In the genomic region with DNA sequence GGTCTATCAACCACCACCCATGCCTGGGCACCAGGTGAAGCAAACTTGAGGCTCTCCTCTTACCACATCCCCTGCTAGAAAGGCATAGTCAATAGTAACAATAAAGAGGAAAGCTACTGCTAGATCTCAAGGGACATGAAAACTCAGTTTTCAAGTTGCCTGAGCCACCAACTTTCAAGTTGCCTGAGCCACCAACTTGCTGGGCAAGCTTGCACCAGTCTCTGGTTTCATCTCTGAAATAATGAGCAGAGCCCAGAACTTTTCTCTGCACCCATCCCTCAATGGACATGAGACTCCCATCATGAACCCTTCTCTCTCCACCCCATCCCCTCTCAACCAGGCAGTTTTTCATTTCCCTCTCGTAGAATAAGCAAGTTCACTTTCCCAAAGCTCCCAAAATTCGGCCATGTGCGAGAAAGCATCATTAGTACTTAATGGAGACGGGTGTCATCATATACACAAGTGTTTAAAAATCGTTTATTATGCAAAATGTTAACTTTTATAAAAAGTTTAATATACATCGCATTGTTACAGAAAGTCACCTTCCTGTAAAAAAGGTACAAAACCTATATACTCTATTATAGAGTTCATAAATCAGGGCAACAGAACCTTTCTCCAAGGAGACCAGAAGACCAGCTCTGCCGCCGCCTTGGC, we compare ENCODE assay signal across 8 cellular contexts. TPM values are rescaled to one million over a fixed set of nuclear protein-coding genes. Genes with fewer than 3 reads are reported as not detected.
DNase-seq lines count a peak whose midpoint lies in the region; ATAC-seq, FAIRE-seq and TF ChIP-seq lines count a peak whose summit lies in the region.

No MANE protein-coding gene starts in this region.

- DNase-seq in fibroblast of lung (ENCODE audit: low read depth in 2 of 2) (no peak), retinal pigment epithelial cell (ENCODE audit: low read depth) (no peak), frontal cortex (ENCODE audit: low spot score in 2 of 2) (no peak), T-helper 9 cell (no peak), T1000 (lab: John Stamatoyannopoulos, UW) (no peak)

- H3K9me3 ChIP-seq in SU-DHL-6 (ENCODE audit: insufficient read depth, low read length) (no peaks in the 10 kb centered on the region), fibroblast of lung (ENCODE audit: control insufficient read depth, insufficient read depth, low read depth, low read length) (no peaks in the 10 kb centered on the region)

- TF ChIP-seq CTCF in SU-DHL-6 (IDR thresholded peaks at IDR 0.05; ENCODE audit: insufficient read depth, low read length, poor library complexity, severe bottlenecking) (no peak), fibroblast of lung (conservative IDR thresholded peaks at IDR 0.05 in 1 of 2, IDR thresholded peaks at IDR 0.05 in 1 of 2; ENCODE audit: low read depth in 1 of 2, low read length in 2 of 2) (no peak), retinal pigment epithelial cell (conservative IDR thresholded peaks at IDR 0.05; ENCODE audit: low read depth, low read length) (no peak)

- H3K79me2 ChIP-seq in SU-DHL-6 (ENCODE audit: insufficient read depth, low read length) (peaks cover 9% of the 10 kb centered on the region), fibroblast of lung (ENCODE audit: control insufficient read depth, insufficient read depth, low read length) (peaks cover 14% of the 10 kb centered on the region)

- H3K27ac ChIP-seq in SU-DHL-6 (ENCODE audit: low read depth, low read length): peak overlapping the region; percentile 86
- H3K27ac ChIP-seq in fibroblast of lung (ENCODE audit: insufficient read depth, low read length): peak overlapping the region; percentile 98

- H3F3A ChIP-seq in SU-DHL-6 (ENCODE audit: insufficient read depth): peaks cover 45% of the 10 kb centered on the region

- H3K4me1 ChIP-seq in fibroblast of lung (ENCODE audit: control insufficient read depth, extremely low read depth, insufficient read depth, low read length): peaks cover 38% of the 10 kb centered on the region

- H3K4me2 ChIP-seq in SU-DHL-6 (ENCODE audit: low read depth, low read length, poor library complexity, severe bottlenecking) (peak overlapping the region; percentile 82), fibroblast of lung (ENCODE audit: extremely low read depth, insufficient read depth, low read length) (peak overlapping the region; percentile 87)

- FAIRE-seq in frontal cortex (lab: Jason Lieb, UNC): no peak

- H3K4me3 ChIP-seq in GM08714 (ENCODE audit: low read length): peak overlapping the region; percentile 69
- peak overlapping the region; percentile 84 for H3K4me3 ChIP-seq in SU-DHL-6 (ENCODE audit: insufficient read depth, low read length, poor library complexity, severe bottlenecking)
- H3K4me3 ChIP-seq in fibroblast of lung (replicated peaks in 1 of 4; ENCODE audit: control extremely low read depth in 1 of 4, insufficient read depth in 1 of 4, low read depth in 3 of 4, low read length in 4 of 4): peak overlapping the region; percentile 76 to 92 (median 84)
- H3K4me3 ChIP-seq in retinal pigment epithelial cell (ENCODE audit: low read length): peak overlapping the region; percentile 99

- H3K27me3 ChIP-seq in SU-DHL-6 (ENCODE audit: low read length) (no peaks in the 10 kb centered on the region), fibroblast of lung (ENCODE audit: control insufficient read depth, insufficient read depth, low read length) (no peaks in the 10 kb centered on the region)

- H3K36me3 ChIP-seq in SU-DHL-6 (ENCODE audit: low read length): no peaks in the 10 kb centered on the region
- H3K36me3 ChIP-seq in fibroblast of lung (ENCODE audit: control insufficient read depth, insufficient read depth, low read length): no peaks in the 10 kb centered on the region

- H4K20me1 ChIP-seq in SU-DHL-6 (ENCODE audit: low read depth, low read length) (no peaks in the 10 kb centered on the region), fibroblast of lung (ENCODE audit: control insufficient read depth, extremely low read depth, insufficient read depth, low read length) (no peaks in the 10 kb centered on the region)

- no peak overlapping the region for H2AFZ ChIP-seq in SU-DHL-6 (ENCODE audit: low read depth, low read length, severe bottlenecking)
- no peak overlapping the region for H2AFZ ChIP-seq in fibroblast of lung (ENCODE audit: low read length)

- H3K9ac ChIP-seq in SU-DHL-6 (ENCODE audit: low read length): peak overlapping the region; percentile 88
- peak overlapping the region; percentile 94 for H3K9ac ChIP-seq in fibroblast of lung (ENCODE audit: insufficient read depth, low read length)

- ATAC-seq in GM21360 (IDR thresholded peaks at IDR 0.05; ENCODE audit: unreplicated experiment): no peak

- no peaks in the 10 kb centered on the region for H3K9me2 ChIP-seq in SU-DHL-6 (replicated peaks; ENCODE audit: insufficient read depth, low read length)

RNA-seq across cellular contexts. Expression of a gene that starts 1.7 kb away (rescaled TPM):
- total RNA-seq in fibroblast of lung (9.9 and 42.9 TPM in 2 replicates), frontal cortex (22.4 TPM)
- polyA plus RNA-seq in fibroblast of lung: 23.0 and 35.2 TPM in 2 replicates
- 28.8 and 44.1 TPM in 2 replicates for polyA plus RNA-seq in fibroblast of lung (2012)
- polyA minus RNA-seq in fibroblast of lung (ENCODE audit: low replicate concordance): 21.5 and 54.2 TPM in 2 replicates

RNA-seq across cellular contexts. Expression of a gene that starts 26.6 kb away (rescaled TPM):
- total RNA-seq in fibroblast of lung: 0.17 TPM in 1 of 2 replicates, not detected in the other
- polyA plus RNA-seq in fibroblast of lung: 0.26 and 0.85 TPM in 2 replicates
- 0.58 and 1.8 TPM in 2 replicates for polyA plus RNA-seq in fibroblast of lung (2012)
- 1.4 and 6.8 TPM in 2 replicates for polyA minus RNA-seq in fibroblast of lung (ENCODE audit: low replicate concordance)
- total RNA-seq in frontal cortex: 1.2 TPM
